Comparison of ENCODE assay signal across 22 cellular contexts in the genomic region with DNA sequence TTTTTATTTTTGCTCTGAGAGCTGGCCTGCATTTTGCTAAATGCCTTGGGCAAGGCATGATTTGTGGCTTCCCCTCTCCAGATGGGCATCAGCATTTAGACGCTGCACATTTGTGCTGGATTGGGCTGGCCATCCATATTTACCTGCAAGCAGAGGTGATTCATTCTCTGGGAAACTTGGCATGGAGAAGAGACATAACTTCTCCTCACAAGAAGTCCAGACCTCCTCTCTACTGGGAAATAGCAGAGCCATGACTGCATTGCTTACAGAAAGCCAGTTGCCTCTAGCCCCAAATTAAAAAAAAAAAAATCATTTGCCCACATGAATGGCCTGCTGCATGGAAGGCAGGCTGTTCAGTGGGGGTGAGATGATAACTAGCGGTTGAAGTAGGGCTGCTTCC.
A peak's percentile ranks its signal among the peaks of the same experiment; 100 is the strongest.
DNase-seq lines count a peak whose midpoint lies in the region; ATAC-seq and TF ChIP-seq lines count a peak whose summit lies in the region.
"Had no signal": no experiment of that assay in that cellular context is flagged by ENCODE, and none has a peak within 500 bp of the region (broad histone marks: within the 10 kb centered on the region; RNA-seq: fewer than 3 reads in every experiment).

No MANE protein-coding gene starts in this region.

- H3K36me3 Mint-ChIP-seq in T-helper 17 cell (ENCODE audit: low read depth) (no peaks in the 10 kb centered on the region), CD14-positive monocyte (no peaks in the 10 kb centered on the region)

- no peak overlapping the region for H3K27ac Mint-ChIP-seq in T-helper 17 cell
- no peak overlapping the region for H3K27ac Mint-ChIP-seq in CD14-positive monocyte
- H3K27ac Mint-ChIP-seq: CD8-positive, alpha-beta memory T cell had no signal

- H3K27me3 Mint-ChIP-seq in T-helper 17 cell, result peaks cover 5% of the 10 kb centered on the region
- peaks cover 0 to 10% (median 4%) of the 10 kb centered on the region in 3 donors for H3K27me3 Mint-ChIP-seq in CD14-positive monocyte (ENCODE audit: low read depth in 3 of 3)

- intact Hi-C loops in CD14-positive monocyte (cut with micrococcal nuclease), result no loop called here

- H3K9me3 ChIP-seq in T-helper 17 cell (ENCODE audit: control insufficient read depth, low read length, poor library complexity, severe bottlenecking), result no peaks in the 10 kb centered on the region
- H3K9me3 ChIP-seq: HAP-1, Peyer's patch, SJCRH30 had no signal

- H3K4me3 Mint-ChIP-seq in T-helper 17 cell (peak overlapping the region; percentile 49), CD14-positive monocyte (no peak overlapping the region)
- H3K4me3 Mint-ChIP-seq: CD8-positive, alpha-beta memory T cell had no signal

- ATAC-seq in T-helper 17 cell (no peak), HG03095 (IDR thresholded peaks at IDR 0.05; ENCODE audit: unreplicated experiment) (no peak), HG03439 (IDR thresholded peaks at IDR 0.05; ENCODE audit: unreplicated experiment) (no peak)
- ATAC-seq: HepG2 had no signal

- peaks cover 0 to 5% (median 2%) of the 10 kb centered on the region in 7 donors for H3K9me3 Mint-ChIP-seq in CD14-positive monocyte

- peaks cover 2% of the 10 kb centered on the region for H3K4me1 Mint-ChIP-seq in T-helper 17 cell
- peaks cover 12% of the 10 kb centered on the region for H3K4me1 Mint-ChIP-seq in CD14-positive monocyte
- H3K4me1 Mint-ChIP-seq: CD8-positive, alpha-beta memory T cell had no signal

- DNase-seq in DMS53 (lab: John Stamatoyannopoulos, UW) (peak; percentile 64), HT1080 (ENCODE audit: low read depth) (peak; percentile 5), T-helper 17 cell (no peak), fibroblast of peridontal ligament (ENCODE audit: extremely low read depth) (peak; percentile 48), CD14-positive monocyte (ENCODE audit: low spot score) (no peak), SW 1271 (lab: John Stamatoyannopoulos, UW) (no peak)
- DNase-seq: AML-193; C1 segment of cervical spinal cord; CD8-positive, alpha-beta memory T cell; DMS79; KG1; MV-4-11; NCI-H1105 treated with DMSO at 0.1 percent for 48 hours; NCI-H2029 treated with DMSO at 0.1 percent for 48 hours; NCI-H524 treated with DMSO at 0.1 percent for 48 hours; NCI-H82; Peyer's patch; SJCRH30 had no signal

- no peak for TF ChIP-seq CTCF in CD14-positive monocyte (IDR thresholded peaks at IDR 0.05)

Comparison
In these comparisons a context has a peak if more than half of its experiments do, and no peak if none do; other contexts are left out.
1. DNase-seq: peak in DMS53 (single experiment), HT1080 (single experiment) and fibroblast of peridontal ligament (single experiment); none in T-helper 17 cell (0 of 3), CD14-positive monocyte (single experiment) and SW 1271 (0 of 2).